ENCODE assay signal across 1 cellular context in genomic region chr6:163459007-163459406, GRCh38.
TF ChIP-seq lines count a peak whose summit lies in the region.

No MANE protein-coding gene starts in this region.

TF ChIP-seq in GM23338, 12 proteins besides CTCF, POLR2A, EP300 and RAD21:
- TF ChIP-seq ZNF462 (CRISPR knock-in tag; IDR thresholded peaks at IDR 0.05), result no peak
- TF ChIP-seq JUNB (IDR thresholded peaks at IDR 0.05; ENCODE audit: unreplicated experiment), result no peak
- TF ChIP-seq REST (IDR thresholded peaks at IDR 0.05; ENCODE audit: unreplicated experiment), result no peak
- no peak for TF ChIP-seq POLR2AphosphoS5 (IDR thresholded peaks at IDR 0.05; ENCODE audit: low read depth)
- TF ChIP-seq CREB1 (CRISPR knock-in tag; IDR thresholded peaks at IDR 0.05; ENCODE audit: low read depth), result no peak
- TF ChIP-seq EZH2phosphoT487 (IDR thresholded peaks at IDR 0.05; ENCODE audit: unreplicated experiment), result no peak
